ENCODE assay signal across 26 cellular contexts in genomic region chr13:96218475-96218874, GRCh38.
"Had no signal": no experiment of that assay in that cellular context is flagged by ENCODE, and none has a peak within 500 bp of the region (broad histone marks: within the 10 kb centered on the region; RNA-seq: fewer than 3 reads in every experiment).

No MANE protein-coding gene starts in this region.

- H3K27me3 Mint-ChIP-seq: activated B cell treated with CpG ODN at 0.5 μM for 24 hours; activated CD4-positive, alpha-beta T cell treated with anti-CD3 and anti-CD28 coated beads for 36 hours; activated naive CD8-positive, alpha-beta T cell; activated T-cell treated with anti-CD3 and anti-CD28 coated beads, Interleukin-2, amount 50 U/mL, for 24 hours; stimulated activated naive CD8-positive, alpha-beta T cell treated with anti-CD3 and anti-CD28 coated beads, Interleukin-15, Interleukin-2, amounts not matched to agents 100 ng/mL and 50 ng/mL, for 24 hours; T-helper 17 cell had no signal

- H3K4me2 ChIP-seq: hepatocyte had no signal

- H3K27me3 ChIP-seq: adrenal gland, hepatocyte, tibial artery had no signal

- H3K27ac ChIP-seq: adrenal gland, epithelial cell of prostate, hepatocyte, tibial artery had no signal

- H2AFZ ChIP-seq: hepatocyte had no signal

- H3K36me3 Mint-ChIP-seq: activated naive CD8-positive, alpha-beta T cell; immature natural killer cell had no signal

- H3K79me2 ChIP-seq: hepatocyte had no signal

- H3K4me3 ChIP-seq: adrenal gland, hepatocyte, mucosa of descending colon, tibial artery had no signal

- H3K4me1 Mint-ChIP-seq: activated B cell treated with CpG ODN at 0.5 μM for 24 hours; activated CD4-positive, alpha-beta T cell treated with anti-CD3 and anti-CD28 coated beads for 36 hours; immature natural killer cell; T-helper 17 cell had no signal

- DNase-seq: activated B cell treated with CpG ODN at 0.5 μM for 24 hours; activated CD4-positive, alpha-beta T cell treated with anti-CD3 and anti-CD28 coated beads for 36 hours; activated CD4-positive, alpha-beta T cell treated with anti-CD3 and anti-CD28 coated beads, Interleukin-2, amount 50 U/mL, for 4 hours; activated CD8-positive, alpha-beta memory T cell treated with anti-CD3 and anti-CD28 coated beads for 24 hours; activated CD8-positive, alpha-beta memory T cell treated with anti-CD3 and anti-CD28 coated beads, Interleukin-2, amount 50 U/mL, for 4 hours; activated naive CD4-positive, alpha-beta T cell; activated T-cell treated with anti-CD3 and anti-CD28 coated beads, Interleukin-2, amount 50 U/mL, for 24 hours; adrenal gland; cortex of kidney; endodermal cell; immature natural killer cell; mesenchymal stem cell; mucosa of descending colon; occipital lobe; posterior cingulate gyrus; retina; stimulated activated CD4-positive, alpha-beta T cell treated with anti-CD3 and anti-CD28 coated beads, Interleukin-12 subunit alpha, Interleukin-12 subunit beta, amount 100 ng/mL, for 4 hours; stimulated activated CD4-positive, alpha-beta T cell treated with anti-CD3 and anti-CD28 coated beads, Interleukin-4, amount 100 ng/mL, for 4 hours; SW 1271; T-helper 17 cell; tibial artery had no signal

- H3K4me3 Mint-ChIP-seq: activated B cell treated with CpG ODN at 0.5 μM for 24 hours; activated CD4-positive, alpha-beta T cell treated with anti-CD3 and anti-CD28 coated beads for 36 hours; activated naive CD8-positive, alpha-beta T cell; activated T-cell treated with anti-CD3 and anti-CD28 coated beads, Interleukin-2, amount 50 U/mL, for 24 hours; endodermal cell; immature natural killer cell; stimulated activated naive CD8-positive, alpha-beta T cell treated with anti-CD3 and anti-CD28 coated beads, Interleukin-15, Interleukin-2, amounts not matched to agents 100 ng/mL and 50 ng/mL, for 24 hours; T-helper 17 cell had no signal

- H3K9me3 ChIP-seq: adrenal gland, mucosa of descending colon, tibial artery had no signal

- ATAC-seq: activated CD4-positive, alpha-beta T cell treated with anti-CD3 and anti-CD28 coated beads for 36 hours; mucosa of descending colon; T-helper 17 cell had no signal

- H3K9me3 Mint-ChIP-seq: endodermal cell had no signal

- H3K36me3 ChIP-seq: adrenal gland, tibial artery had no signal

- H3K27ac Mint-ChIP-seq: activated B cell treated with CpG ODN at 0.5 μM for 24 hours; activated CD4-positive, alpha-beta T cell treated with anti-CD3 and anti-CD28 coated beads for 36 hours; activated naive CD8-positive, alpha-beta T cell; activated T-cell treated with anti-CD3 and anti-CD28 coated beads, Interleukin-2, amount 50 U/mL, for 24 hours; activated T-helper 2 cell treated with anti-CD3 and anti-CD28 coated beads, Interferon-gamma antibody, Interleukin-2, Interleukin-4, amounts not matched to agents 10 μg/mL and 5 μg/mL and 100 μg/mL, durations not matched to agents 14 hours and 24 hours and 36 hours; endodermal cell; immature natural killer cell; stimulated activated naive CD8-positive, alpha-beta T cell treated with anti-CD3 and anti-CD28 coated beads, Interleukin-15, Interleukin-2, amounts not matched to agents 100 ng/mL and 50 ng/mL, for 24 hours; T-helper 17 cell had no signal
